Comparison of ENCODE assay signal across 8 cellular contexts in the genomic region with DNA sequence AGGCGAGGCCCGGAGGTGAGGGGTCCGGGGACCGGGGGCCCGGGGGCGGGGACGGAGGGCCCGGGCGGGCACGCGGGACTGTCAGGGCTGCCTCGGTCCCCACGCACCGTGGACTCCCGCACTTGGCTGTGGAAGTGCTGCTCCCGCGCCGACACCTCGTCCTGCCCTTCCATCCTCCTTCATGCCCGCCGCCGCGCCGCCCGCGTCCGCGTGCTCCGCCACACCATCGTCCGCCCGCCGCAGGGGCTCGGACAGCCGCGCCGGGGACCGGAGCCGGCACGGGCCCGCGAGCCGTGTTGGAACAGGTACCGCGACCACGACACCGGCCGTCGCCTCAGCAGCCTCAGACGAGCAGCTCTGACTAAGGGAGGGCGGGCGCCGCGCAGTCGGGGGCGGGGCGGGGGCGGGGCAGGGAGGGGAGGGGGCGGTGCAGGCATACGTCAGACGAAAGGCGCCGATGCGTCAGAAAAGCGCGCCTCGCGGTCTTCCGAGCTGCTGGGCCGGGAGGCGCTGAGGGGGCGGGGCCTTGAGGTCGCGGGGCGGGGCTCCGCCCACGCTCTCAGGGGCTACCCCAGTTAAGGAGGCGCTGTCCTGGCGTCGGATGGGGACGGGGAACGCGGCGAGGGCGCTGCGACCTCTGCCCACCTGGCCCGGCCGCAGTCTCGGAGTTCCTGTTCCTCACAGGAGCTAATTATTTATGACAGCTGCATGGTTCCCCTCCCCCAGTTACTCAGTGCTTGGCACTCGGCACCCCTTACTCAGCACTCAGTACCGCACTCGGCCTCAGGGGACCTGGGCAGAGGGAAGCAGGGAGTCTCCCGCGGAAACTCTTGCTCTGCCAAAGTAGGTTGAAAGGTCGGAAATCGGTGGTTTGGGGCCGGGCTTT. TPM values are rescaled to one million over a fixed set of nuclear protein-coding genes. Genes with fewer than 3 reads are reported as not detected.
DNase-seq lines count a peak whose midpoint lies in the region; ATAC-seq and TF ChIP-seq lines count a peak whose summit lies in the region.

A gene with protein sequence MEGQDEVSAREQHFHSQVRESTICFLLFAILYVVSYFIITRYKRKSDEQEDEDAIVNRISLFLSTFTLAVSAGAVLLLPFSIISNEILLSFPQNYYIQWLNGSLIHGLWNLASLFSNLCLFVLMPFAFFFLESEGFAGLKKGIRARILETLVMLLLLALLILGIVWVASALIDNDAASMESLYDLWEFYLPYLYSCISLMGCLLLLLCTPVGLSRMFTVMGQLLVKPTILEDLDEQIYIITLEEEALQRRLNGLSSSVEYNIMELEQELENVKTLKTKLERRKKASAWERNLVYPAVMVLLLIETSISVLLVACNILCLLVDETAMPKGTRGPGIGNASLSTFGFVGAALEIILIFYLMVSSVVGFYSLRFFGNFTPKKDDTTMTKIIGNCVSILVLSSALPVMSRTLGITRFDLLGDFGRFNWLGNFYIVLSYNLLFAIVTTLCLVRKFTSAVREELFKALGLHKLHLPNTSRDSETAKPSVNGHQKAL (minus strand): TSS at position 363 of the 886 bp plus-strand sequence. CDS start 190 bp downstream, at position 173.

- peak; percentile 8 for TF ChIP-seq POLR2A in testis (IDR thresholded peaks at IDR 0.05)

- 2% methylated on average over 19 of the region's 97 CpGs for WGBS in SK-N-SH (ENCODE audit: low lambda C conversion rate)
- WGBS in testis, 2 donors: 0 to 1% methylated on average over 18 to 91 of the region's 97 CpGs

- H3K4me2 ChIP-seq in SK-N-SH: peak within 1 kb of the TSS; percentile 94

- peak; percentile 77 for ATAC-seq in HG02571 (IDR thresholded peaks at IDR 0.05; ENCODE audit: unreplicated experiment)
- peak; percentile 96 for ATAC-seq in omental fat pad (ENCODE audit: low FRiP score)

- H3K9ac ChIP-seq in SK-N-SH: peak within 1 kb of the TSS; percentile 75

- peak; percentile 98 for DNase-seq in GM10248 (ENCODE audit: extremely low spot score)
- peak; percentile 81 for DNase-seq in NCI-H1048 (lab: John Stamatoyannopoulos, UW)
- DNase-seq in SK-N-SH: peak; percentile 100
- DNase-seq in glomerular endothelial cell (ENCODE audit: extremely low read depth, low read depth, low spot score): peak; percentile 52
- peak; percentile 78 for DNase-seq in omental fat pad (ENCODE audit: low spot score)
- DNase-seq in testis: peak; percentile 96

- intact Hi-C loops in testis (cut with DNase I; ENCODE audit: low total_unique reads): no loop called here

- H3K27me3 Mint-ChIP-seq in activated naive CD4-positive, alpha-beta T cell treated with anti-CD3 and anti-CD28 coated beads, Interleukin-2, amount 50 U/mL, for 24 hours: no peaks in the 10 kb centered on the region

- CTCF ChIA-PET in GM10248 (lab: Yijun Ruan, JAX) (interaction anchor here (0.6 to 2.5 kb wide), 10 partner anchors 12 to 378 kb away, joined by 3 to 21 read pairs (median 3); a partner anchor contains a TSS), SK-N-SH (lab: Yijun Ruan, JAX) (interaction anchor here (0.6 to 2.1 kb wide), 19 partner anchors 8 to 425 kb away, joined by 3 to 23 read pairs (median 3); a partner anchor contains a TSS)

- no peaks in the 10 kb centered on the region for H3K9me3 Mint-ChIP-seq in activated naive CD4-positive, alpha-beta T cell treated with anti-CD3 and anti-CD28 coated beads, Interleukin-2, amount 50 U/mL, for 24 hours

- H3K36me3 ChIP-seq in SK-N-SH (replicated peaks in 1 of 2; ENCODE audit: control insufficient read depth in 1 of 2, insufficient read depth in 2 of 2, low read length in 1 of 2): no peaks in the 10 kb centered on the region
- H3K36me3 ChIP-seq in testis (ENCODE audit: low read depth, missing control alignments): no peaks in the 10 kb centered on the region

- H3K27me3 ChIP-seq in SK-N-SH (ENCODE audit: insufficient read depth) (no peaks in the 10 kb centered on the region), testis (no peaks in the 10 kb centered on the region)

- H4K20me1 ChIP-seq in SK-N-SH (ENCODE audit: insufficient read depth): peaks cover 6% of the 10 kb centered on the region; the same call in 1 of the 2 replicates

- peak within 1 kb of the TSS; percentile 98 for H2AFZ ChIP-seq in SK-N-SH (ENCODE audit: low read depth)

- H3K27ac Mint-ChIP-seq in activated naive CD4-positive, alpha-beta T cell treated with anti-CD3 and anti-CD28 coated beads, Interleukin-2, amount 50 U/mL, for 24 hours: peak within 1 kb of the TSS; percentile 91

- POLR2A ChIA-PET in GM10248 (lab: Yijun Ruan, JAX) (interaction anchor here (0.6 to 1.0 kb wide), 4 partner anchors 25 to 125 kb away, joined by 3 to 5 read pairs (median 4); a partner anchor contains a TSS), SK-N-SH (lab: Yijun Ruan, JAX) (interaction anchor here (1.5 kb wide), 1 partner anchor 12 kb away, joined by 10 read pairs; no protein-coding TSS in a partner anchor)

- no peak for TF ChIP-seq RAD21 in SK-N-SH (IDR thresholded peaks at IDR 0.05; ENCODE audit: low read length)

- peak; percentile 24 for TF ChIP-seq CTCF in GM10248 (IDR thresholded peaks at IDR 0.05; ENCODE audit: control extremely low read depth, extremely low read depth, low read depth, missing control alignments)
- peak; percentile 64 for TF ChIP-seq CTCF in SK-N-SH (IDR thresholded peaks at IDR 0.05)
- TF ChIP-seq CTCF in omental fat pad (IDR thresholded peaks at IDR 0.05): peak in 1 of 3 donors; percentile 83
- TF ChIP-seq CTCF in testis (IDR thresholded peaks at IDR 0.05): peak; percentile 41 to 76 (median 71)

- H3K4me1 Mint-ChIP-seq in activated naive CD4-positive, alpha-beta T cell treated with anti-CD3 and anti-CD28 coated beads, Interleukin-2, amount 50 U/mL, for 24 hours: peaks cover 43% of the 10 kb centered on the region

- H3K4me1 ChIP-seq in SK-N-SH (ENCODE audit: control insufficient read depth in 1 of 2, insufficient read depth in 2 of 2, low read depth in 1 of 2, low read length in 1 of 2) (peaks cover 6 to 9% of the 10 kb centered on the region in 2 experiments; a peak in 3 of 4 replicates), testis (peaks cover 8% of the 10 kb centered on the region)

- no peaks in the 10 kb centered on the region for H3K36me3 Mint-ChIP-seq in activated naive CD4-positive, alpha-beta T cell treated with anti-CD3 and anti-CD28 coated beads, Interleukin-2, amount 50 U/mL, for 24 hours

- H3K79me2 ChIP-seq in SK-N-SH (ENCODE audit: insufficient read depth): peaks cover 41% of the 10 kb centered on the region

- H3K9me3 ChIP-seq in SK-N-SH (no peaks in the 10 kb centered on the region; the same call in 1 of the 2 replicates), testis (no peaks in the 10 kb centered on the region)

- H3F3A ChIP-seq in SK-N-SH (replicated peaks; ENCODE audit: insufficient read depth): peaks cover 8% of the 10 kb centered on the region

- H3K9me2 ChIP-seq in SK-N-SH: no peaks in the 10 kb centered on the region

- no peak for TF ChIP-seq EP300 in SK-N-SH (IDR thresholded peaks at IDR 0.05; ENCODE audit: borderline replicate concordance in 1 of 2, low read depth in 1 of 2, low read length in 1 of 2)

- H3K27ac ChIP-seq in SK-N-SH (ENCODE audit: low read depth in 2 of 2, low read length in 1 of 2) (peak within 1 kb of the TSS; percentile 61 to 87), testis (peak within 1 kb of the TSS; percentile 90 to 95)

- peak within 1 kb of the TSS; percentile 82 to 98 for H3K4me3 ChIP-seq in SK-N-SH (ENCODE audit: low read depth in 2 of 2, low read length in 1 of 2)
- H3K4me3 ChIP-seq in testis: peak within 1 kb of the TSS; percentile 86 to 91

- peak within 1 kb of the TSS; percentile 93 for H3K4me3 Mint-ChIP-seq in activated naive CD4-positive, alpha-beta T cell treated with anti-CD3 and anti-CD28 coated beads, Interleukin-2, amount 50 U/mL, for 24 hours

TF ChIP-seq in SK-N-SH, 30 proteins besides CTCF, POLR2A, EP300 and RAD21 (continues in another document):
- TF ChIP-seq FOXJ3 (CRISPR knock-in tag; IDR thresholded peaks at IDR 0.05): no peak
- TF ChIP-seq, protein P1, sequence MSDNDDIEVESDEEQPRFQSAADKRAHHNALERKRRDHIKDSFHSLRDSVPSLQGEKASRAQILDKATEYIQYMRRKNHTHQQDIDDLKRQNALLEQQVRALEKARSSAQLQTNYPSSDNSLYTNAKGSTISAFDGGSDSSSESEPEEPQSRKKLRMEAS (IDR thresholded peaks at IDR 0.05; ENCODE audit: low read depth): peak; percentile 54; the same call in 1 of the 2 replicates
- TF ChIP-seq RXRA (IDR thresholded peaks at IDR 0.05; ENCODE audit: borderline replicate concordance, low read depth): no peak
- no peak for TF ChIP-seq MEF2A (IDR thresholded peaks at IDR 0.05; ENCODE audit: borderline replicate concordance, low read depth)
- no peak for TF ChIP-seq EZH2phosphoT487 (IDR thresholded peaks at IDR 0.05; ENCODE audit: borderline replicate concordance, low read depth)
- no peak for TF ChIP-seq FOXM1 (IDR thresholded peaks at IDR 0.05; ENCODE audit: low read depth)
- TF ChIP-seq RCOR1 (IDR thresholded peaks at IDR 0.05; ENCODE audit: low read length): no peak
- TF ChIP-seq NRF1 (IDR thresholded peaks at IDR 0.05; ENCODE audit: low read depth, low read length): no peak
- no peak for TF ChIP-seq SMC3 (IDR thresholded peaks at IDR 0.05; ENCODE audit: low read depth, low read length)
- TF ChIP-seq FOSL2 (IDR thresholded peaks at IDR 0.05; ENCODE audit: borderline replicate concordance, low read depth): peak; percentile 13; the same call in 1 of the 2 replicates
- TF ChIP-seq, protein P2, sequence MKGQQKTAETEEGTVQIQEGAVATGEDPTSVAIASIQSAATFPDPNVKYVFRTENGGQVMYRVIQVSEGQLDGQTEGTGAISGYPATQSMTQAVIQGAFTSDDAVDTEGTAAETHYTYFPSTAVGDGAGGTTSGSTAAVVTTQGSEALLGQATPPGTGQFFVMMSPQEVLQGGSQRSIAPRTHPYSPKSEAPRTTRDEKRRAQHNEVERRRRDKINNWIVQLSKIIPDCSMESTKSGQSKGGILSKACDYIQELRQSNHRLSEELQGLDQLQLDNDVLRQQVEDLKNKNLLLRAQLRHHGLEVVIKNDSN (IDR thresholded peaks at IDR 0.05; ENCODE audit: borderline replicate concordance, low read depth): no peak
- peak; percentile 51 for TF ChIP-seq YY1 (IDR thresholded peaks at IDR 0.05; ENCODE audit: low read depth)

RNA-seq across cellular contexts. Expression of the gene that starts here (rescaled TPM):
- polyA plus RNA-seq in SK-N-SH (2012; rRNA removed) (20.0 and 24.6 TPM in 2 replicates), testis (ENCODE audit: insufficient read depth, low read depth, low replicate concordance) (73.3 TPM)
- 32.7 and 32.9 TPM in 2 replicates for polyA plus RNA-seq in SK-N-SH (2012; cell fraction: cytosol; rRNA removed)
- polyA plus RNA-seq in SK-N-SH (2012; cell fraction: nucleus; rRNA removed): 30.9 and 50.9 TPM in 2 replicates
- total RNA-seq in glomerular endothelial cell (98.6 and 170 TPM in 2 replicates), omental fat pad (10 to 100 TPM; 50.1 to 93.5 (median 59.8) TPM), testis (100 to 1,000 TPM; 218 to 219 TPM)

Comparison
In these comparisons a context has a peak if more than half of its experiments do, and no peak if none do; other contexts are left out.
1. Peak in every context shown above with its lines: DNase-seq, ATAC-seq, H3K4me3 ChIP-seq and H3K27ac ChIP-seq.